Comparison of ENCODE assay signal across 28 cellular contexts in genomic region chr12:3305904-3306619, GRCh38.
"Had no signal": no experiment of that assay in that cellular context is flagged by ENCODE, and none has a peak within 500 bp of the region (broad histone marks: within the 10 kb centered on the region; RNA-seq: fewer than 3 reads in every experiment).

No MANE protein-coding gene starts in this region.

- H3K27ac ChIP-seq: adrenal gland, ascending aorta, breast epithelium, cardiac muscle cell, epithelial cell of prostate, esophagus squamous epithelium, gastroesophageal sphincter, heart left ventricle, VCaP had no signal

- H3K4me1 ChIP-seq: adrenal gland, ascending aorta, gastroesophageal sphincter had no signal

- H3K4me3 ChIP-seq: adrenal gland, ascending aorta, breast epithelium, cardiac muscle cell, esophagus squamous epithelium, gastroesophageal sphincter, heart left ventricle had no signal

- H3K27me3 ChIP-seq: adrenal gland, ascending aorta, breast epithelium, cardiac muscle cell had no signal

- H3K36me3 ChIP-seq: adrenal gland, ascending aorta, breast epithelium, cardiac muscle cell, esophagus squamous epithelium, gastroesophageal sphincter, heart left ventricle had no signal

- ATAC-seq: activated CD8-positive, alpha-beta T cell treated with anti-CD3 and anti-CD28 coated beads for 36 hours; activated naive CD8-positive, alpha-beta T cell treated with anti-CD3 and anti-CD28 coated beads, Interleukin-2, amount 50 U/mL, for 24 hours; activated T-cell treated with anti-CD3 and anti-CD28 coated beads, Interleukin-2, amount 50 U/mL, for 4 hours; activated T-helper 17 cell treated with anti-CD3 and anti-CD28 coated beads, Interleukin-2, amount 50 U/mL, for 72 hours; gastroesophageal sphincter; heart left ventricle; WTC11 had no signal

- DNase-seq: activated CD4-positive, alpha-beta T cell treated with anti-CD3 and anti-CD28 coated beads for 1 hour; activated CD4-positive, alpha-beta T cell treated with anti-CD3 and anti-CD28 coated beads for 48 hours; activated CD4-positive, alpha-beta T cell treated with anti-CD3 and anti-CD28 coated beads, Interleukin-2, amount 50 U/mL, for 1 hour; activated CD4-positive, alpha-beta T cell treated with anti-CD3 and anti-CD28 coated beads, Interleukin-2, amount 50 U/mL, for 48 hours; activated CD8-positive, alpha-beta memory T cell treated with anti-CD3 and anti-CD28 coated beads for 24 hours; activated CD8-positive, alpha-beta T cell treated with anti-CD3 and anti-CD28 coated beads for 36 hours; activated effector memory CD4-positive, alpha-beta T cell treated with Interleukin-2 at 50 U/mL for 16 hours; activated gamma-delta T cell treated with Interleukin-2 at 50 U/mL for 16 hours; activated naive CD4-positive, alpha-beta T cell treated with Interleukin-2 at 50 U/mL for 16 hours; activated naive CD8-positive, alpha-beta T cell treated with anti-CD3 and anti-CD28 coated beads for 36 hours; activated naive CD8-positive, alpha-beta T cell treated with anti-CD3 and anti-CD28 coated beads, Interleukin-2, amount 50 U/mL, for 24 hours; activated T-cell treated with anti-CD3 and anti-CD28 coated beads, Interleukin-2, amount 50 U/mL, for 4 hours; adrenal gland; cortex of kidney; dermis blood vessel endothelial cell; effector CD8-positive, alpha-beta T cell; esophagus squamous epithelium; foreskin melanocyte; heart left ventricle; T-helper 2 cell had no signal

- H3K9me3 ChIP-seq: adrenal gland, ascending aorta, breast epithelium, esophagus squamous epithelium, gastroesophageal sphincter, heart left ventricle had no signal
